ENCODE assay signal across 9 cellular contexts in the genomic region with DNA sequence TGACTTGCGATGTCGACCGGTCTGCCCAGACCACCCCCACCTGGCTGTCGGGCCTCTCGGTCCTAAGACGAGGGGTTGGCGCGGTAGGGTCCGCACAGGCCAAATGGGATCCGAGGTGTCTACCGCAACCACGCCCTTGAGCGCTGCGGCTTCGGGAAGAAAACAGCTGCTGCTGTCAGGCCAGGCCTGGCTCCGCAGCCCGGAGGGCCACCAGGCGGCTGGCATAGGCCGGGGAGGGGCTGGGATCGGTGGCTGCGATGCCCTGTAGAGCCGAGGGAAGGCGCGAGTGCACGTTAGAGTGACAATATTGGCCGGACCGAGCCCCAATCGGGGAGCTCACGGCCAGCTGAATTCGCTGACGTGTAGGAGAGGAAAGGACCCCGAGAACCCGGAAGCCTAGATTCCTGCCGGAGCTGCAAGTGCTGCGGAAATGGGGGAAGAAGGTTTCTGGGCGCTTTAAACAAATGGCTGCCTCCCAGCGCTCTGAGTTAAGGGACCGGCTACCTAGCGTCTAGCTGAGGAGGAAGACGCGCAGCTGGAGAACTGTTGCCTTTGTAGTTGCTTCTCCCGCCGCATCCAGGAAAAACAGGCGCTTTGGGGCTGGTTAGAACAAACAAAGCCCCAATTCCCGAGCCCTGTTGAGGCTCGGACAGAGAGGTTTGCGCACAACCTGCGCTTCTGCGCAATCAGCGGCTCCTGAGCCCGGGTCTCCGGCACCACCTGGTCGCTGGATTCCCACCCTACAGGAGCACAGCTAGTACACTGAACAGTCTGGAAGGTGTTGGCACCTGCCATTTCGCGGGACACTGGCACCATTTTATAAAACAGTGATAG. TPM values are rescaled to one million over a fixed set of nuclear protein-coding genes. Genes with fewer than 3 reads are reported as not detected.
DNase-seq lines count a peak whose midpoint lies in the region; ATAC-seq and TF ChIP-seq lines count a peak whose summit lies in the region.
"Had no signal": no experiment of that assay in that cellular context is flagged by ENCODE, and none has a peak within 500 bp of the region (broad histone marks: within the 10 kb centered on the region; RNA-seq: fewer than 3 reads in every experiment).

No MANE protein-coding gene starts in this region.

- H3K9me3 ChIP-seq in MG63: no peaks in the 10 kb centered on the region

- H3K4me3 Mint-ChIP-seq in endothelial cell (ENCODE audit: unreplicated experiment): peak overlapping the region; percentile 78
- H3K4me3 Mint-ChIP-seq: natural killer cell treated with Interleukin-12 subunit alpha and Interleukin-12 subunit beta and Interleukin-15 and Interleukin-18, amount 100 ng/mL, for 72 hours had no signal

- peak overlapping the region; percentile 83 for H3K4me3 ChIP-seq in MG63

- H3K36me3 ChIP-seq in MG63: peaks cover 22% of the 10 kb centered on the region

- H3K27ac Mint-ChIP-seq in endothelial cell (ENCODE audit: unreplicated experiment): peak overlapping the region; percentile 75
- H3K27ac Mint-ChIP-seq: natural killer cell treated with Interleukin-12 subunit alpha and Interleukin-12 subunit beta and Interleukin-15 and Interleukin-18, amount 100 ng/mL, for 72 hours had no signal

- H3K27me3 Mint-ChIP-seq in endothelial cell (ENCODE audit: unreplicated experiment): peaks cover 51% of the 10 kb centered on the region

- no peak for ATAC-seq in HG03175 (IDR thresholded peaks at IDR 0.05; ENCODE audit: unreplicated experiment)
- ATAC-seq: natural killer cell treated with Interleukin-12 subunit alpha and Interleukin-12 subunit beta and Interleukin-15 and Interleukin-18, amount 100 ng/mL, for 72 hours had no signal

- DNase-seq in AG08396 (ENCODE audit: low spot score) (peak; percentile 41), MG63 (peak; percentile 95), endothelial cell (ENCODE audit: low spot score) (peak; percentile 82), myocyte (ENCODE audit: low read depth) (peak; percentile 98), NCI-H1417 treated with DMSO at 0.1 percent for 48 hours (lab: John Stamatoyannopoulos, UW) (no peak), NCI-H446 treated with DMSO at 0.1 percent for 48 hours (lab: John Stamatoyannopoulos, UW) (no peak), ureter (ENCODE audit: low spot score) (no peak)

- H3K36me3 Mint-ChIP-seq in endothelial cell (ENCODE audit: low read depth, unreplicated experiment): no peaks in the 10 kb centered on the region

- H3K27me3 ChIP-seq in MG63: no peaks in the 10 kb centered on the region

- peaks cover 61% of the 10 kb centered on the region for H3K4me1 Mint-ChIP-seq in endothelial cell (ENCODE audit: unreplicated experiment)

- no peak for TF ChIP-seq CTCF in endothelial cell (IDR thresholded peaks at IDR 0.05; ENCODE audit: unreplicated experiment)

- H3K9me3 Mint-ChIP-seq in endothelial cell (ENCODE audit: unreplicated experiment): no peaks in the 10 kb centered on the region

RNA-seq across cellular contexts. Expression of a gene that starts 14.0 kb away (rescaled TPM):
- total RNA-seq in MG63 (2014; rRNA removed; shearing (Covaris generic); ENCODE audit: low replicate concordance): 1.5 and 2.2 TPM in 2 replicates
- total RNA-seq in endothelial cell (ENCODE audit: unreplicated experiment): 2.2 TPM
- 0.75 and 1.0 TPM in 2 replicates for total RNA-seq in myocyte
- 6.8 TPM for polyA plus RNA-seq in myocyte (2012)
- not detected for total RNA-seq in ureter
- total RNA-seq: natural killer cell treated with Interleukin-12 subunit alpha and Interleukin-12 subunit beta and Interleukin-15 and Interleukin-18, amount 100 ng/mL, for 72 hours had no signal

RNA-seq across cellular contexts. Expression of a gene that starts 16.9 kb away (rescaled TPM):
- total RNA-seq in MG63 (2014; rRNA removed; shearing (Covaris generic); ENCODE audit: low replicate concordance): 24.3 and 31.9 TPM in 2 replicates
- 4.1 TPM for total RNA-seq in endothelial cell (ENCODE audit: unreplicated experiment)
- total RNA-seq in myocyte: 30.7 and 31.7 TPM in 2 replicates
- polyA plus RNA-seq in myocyte (2012): 23.8 TPM
- not detected for total RNA-seq in ureter
- total RNA-seq: natural killer cell treated with Interleukin-12 subunit alpha and Interleukin-12 subunit beta and Interleukin-15 and Interleukin-18, amount 100 ng/mL, for 72 hours had no signal

Comparison
In these comparisons a context has a peak if more than half of its experiments do, and no peak if none do; other contexts are left out.
1. DNase-seq: peak in AG08396 (single experiment), MG63 (single experiment), endothelial cell (single experiment) and myocyte (single experiment); none in NCI-H1417 treated with DMSO at 0.1 percent for 48 hours (single experiment), NCI-H446 treated with DMSO at 0.1 percent for 48 hours (single experiment) and ureter (single experiment).